ENCODE assay signal across 8 cellular contexts in the genomic region with DNA sequence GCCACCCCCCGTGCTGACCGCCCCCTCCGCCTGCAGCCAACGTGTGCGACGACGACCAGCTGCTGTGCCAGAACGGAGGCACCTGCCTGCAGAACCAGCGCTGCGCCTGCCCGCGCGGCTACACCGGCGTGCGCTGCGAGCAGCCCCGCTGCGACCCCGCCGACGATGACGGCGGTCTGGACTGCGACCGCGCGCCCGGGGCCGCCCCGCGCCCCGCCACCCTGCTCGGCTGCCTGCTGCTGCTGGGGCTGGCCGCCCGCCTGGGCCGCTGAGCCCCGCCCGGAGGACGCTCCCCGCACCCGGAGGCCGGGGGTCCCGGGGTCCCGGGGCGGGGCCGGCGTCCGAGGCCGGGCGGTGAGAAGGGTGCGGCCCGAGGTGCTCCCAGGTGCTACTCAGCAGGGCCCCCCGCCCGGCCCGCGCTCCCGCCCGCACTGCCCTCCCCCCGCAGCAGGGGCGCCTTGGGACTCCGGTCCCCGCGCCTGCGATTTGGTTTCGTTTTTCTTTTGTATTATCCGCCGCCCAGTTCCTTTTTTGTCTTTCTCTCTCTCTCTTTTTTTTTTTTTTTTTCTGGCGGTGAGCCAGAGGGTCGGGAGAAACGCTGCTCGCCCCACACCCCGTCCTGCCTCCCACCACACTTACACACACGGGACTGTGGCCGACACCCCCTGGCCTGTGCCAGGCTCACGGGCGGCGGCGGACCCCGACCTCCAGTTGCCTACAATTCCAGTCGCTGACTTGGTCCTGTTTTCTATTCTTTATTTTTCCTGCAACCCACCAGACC.
DNase-seq lines count a peak whose midpoint lies in the region; ATAC-seq and TF ChIP-seq lines count a peak whose summit lies in the region.

No MANE protein-coding gene starts in this region.

- H3K4me1 Mint-ChIP-seq in Calu3 (ENCODE audit: low read depth, unreplicated experiment): peaks cover 9% of the 10 kb centered on the region

- CTCF ChIA-PET in Calu3 (lab: Charles Lee): interaction anchor here (0.7 to 0.8 kb wide), 2 partner anchors 20 to 71 kb away, joined by 3 to 9 read pairs; no protein-coding TSS in a partner anchor

- H3K9me3 ChIP-seq in mucosa of stomach (ENCODE audit: control insufficient read depth, low read length) (no peaks in the 10 kb centered on the region), tibial artery (no peaks in the 10 kb centered on the region)

- BruUV-seq in Calu3 (replicated peaks; lab: Mats Ljungman, UMichigan): no TSS peak

- H3K4me3 Mint-ChIP-seq in Calu3 (ENCODE audit: low read depth, unreplicated experiment): peak overlapping the region; percentile 72

- DNase-seq in Calu3 (no peak), T-helper 22 cell (ENCODE audit: low read depth) (peak; percentile 37), dorsolateral prefrontal cortex (peak in 1 of 10 donors; percentile 31), tibial artery (no peak)

- peaks cover 79% of the 10 kb centered on the region for H3K27me3 Mint-ChIP-seq in Calu3 (ENCODE audit: unreplicated experiment)

- no peaks in the 10 kb centered on the region for H3K9me3 Mint-ChIP-seq in Calu3 (ENCODE audit: low read depth, unreplicated experiment)

- H3K27ac Mint-ChIP-seq in Calu3 (ENCODE audit: unreplicated experiment): no peak overlapping the region

- no peaks in the 10 kb centered on the region for H3K27me3 ChIP-seq in dorsolateral prefrontal cortex
- peaks cover 29% of the 10 kb centered on the region for H3K27me3 ChIP-seq in mucosa of stomach (ENCODE audit: control insufficient read depth, insufficient read depth, low read length)
- H3K27me3 ChIP-seq in tibial artery: peaks cover 0 to 11% of the 10 kb centered on the region in 2 donors

- H3K4me1 ChIP-seq in mucosa of stomach (ENCODE audit: control insufficient read depth, insufficient read depth, low read length): peaks cover 7% of the 10 kb centered on the region
- H3K4me1 ChIP-seq in tibial artery: peaks cover 0 to 44% (median 37%) of the 10 kb centered on the region in 4 donors

- intact Hi-C loops in Calu3 (cut with micrococcal nuclease; ENCODE audit: unreplicated experiment) (no loop called here), dorsolateral prefrontal cortex (cut with DNase I) (no loop called here), tibial artery (cut with DNase I; ENCODE audit: low total_unique reads) (no loop called here)

- no peaks in the 10 kb centered on the region for H3K36me3 ChIP-seq in mucosa of stomach (ENCODE audit: control insufficient read depth, insufficient read depth, low read length)
- no peaks in the 10 kb centered on the region for H3K36me3 ChIP-seq in tibial artery

- peak overlapping the region in 26 of 59 donors; percentile 8 to 76 (median 50) for H3K27ac ChIP-seq in dorsolateral prefrontal cortex
- peak overlapping the region; percentile 6 to 57 for H3K27ac ChIP-seq in tibial artery

- TF ChIP-seq CTCF in Calu3 (IDR thresholded peaks at IDR 0.05; ENCODE audit: unreplicated experiment) (no peak), dorsolateral prefrontal cortex (IDR thresholded peaks at IDR 0.05 in 54 of 56, conservative IDR thresholded peaks at IDR 0.05 in 2 of 56; ENCODE audit: low read depth in 1 of 56, partially characterized antibody in 56 of 56) (no peak), tibial artery (IDR thresholded peaks at IDR 0.05) (no peak)

- H3K4me3 ChIP-seq in dorsolateral prefrontal cortex (peak overlapping the region; percentile 44 to 79 (median 66)), mucosa of stomach (ENCODE audit: low read length) (peak overlapping the region; percentile 46), tibial artery (peak overlapping the region; percentile 63 to 65)

- ATAC-seq in HG02938 (IDR thresholded peaks at IDR 0.05; ENCODE audit: unreplicated experiment) (peak; percentile 15), HG02623 (IDR thresholded peaks at IDR 0.05; ENCODE audit: unreplicated experiment) (no peak), GM19395 (IDR thresholded peaks at IDR 0.05; ENCODE audit: unreplicated experiment) (no peak)

- peak overlapping the region; percentile 55 for H3K9ac ChIP-seq in mucosa of stomach (ENCODE audit: low read length)

- H3K36me3 Mint-ChIP-seq in Calu3 (ENCODE audit: insufficient read depth, unreplicated experiment): peaks cover 12% of the 10 kb centered on the region
